Comparison of ENCODE assay signal across 1 cellular context in genomic region chr3:61169621-61170251, GRCh38.
TF ChIP-seq lines count a peak whose summit lies in the region.

No MANE protein-coding gene starts in this region.

TF ChIP-seq in HEK293, 187 proteins besides CTCF, POLR2A, EP300 and RAD21 (continued from another document):
- TF ChIP-seq ZNF518A (tag by site-specific recombination; conservative IDR thresholded peaks at IDR 0.05; ENCODE audit: low read depth) (no peak), ZBTB44 (tag by site-specific recombination; IDR thresholded peaks at IDR 0.05) (0 out of 2 replicates have a peak, but pooled peaks have one; percentile 27), ZNF629 (tag by site-specific recombination; IDR thresholded peaks at IDR 0.05) (no peak), ZNF449 (tag by site-specific recombination; IDR thresholded peaks at IDR 0.05) (no peak)
